ENCODE assay signal across 1 cellular context in genomic region chr7:41175435-41175834, GRCh38.
TF ChIP-seq lines count a peak whose summit lies in the region.

No MANE protein-coding gene starts in this region.

TF ChIP-seq in WTC11, 78 proteins besides CTCF, POLR2A, EP300 and RAD21 (continued from another document):
- TF ChIP-seq E2F4 (CRISPR knock-in tag; IDR thresholded peaks at IDR 0.05; ENCODE audit: borderline replicate concordance, low read depth): no peak
- no peak for TF ChIP-seq ZBTB21 (CRISPR knock-in tag; IDR thresholded peaks at IDR 0.05; ENCODE audit: borderline replicate concordance)
- TF ChIP-seq IRF1 (CRISPR knock-in tag; IDR thresholded peaks at IDR 0.05): no peak
- no peak for TF ChIP-seq ZMAT4 (CRISPR knock-in tag; IDR thresholded peaks at IDR 0.05)
- TF ChIP-seq GTF2I (CRISPR knock-in tag; conservative IDR thresholded peaks at IDR 0.05): no peak
- TF ChIP-seq CDX4 (CRISPR knock-in tag; IDR thresholded peaks at IDR 0.05; ENCODE audit: borderline replicate concordance): no peak
- no peak for TF ChIP-seq ATF6 (CRISPR knock-in tag; IDR thresholded peaks at IDR 0.05)
- no peak for TF ChIP-seq ZBTB43 (CRISPR knock-in tag; IDR thresholded peaks at IDR 0.05)
- TF ChIP-seq ZNF396 (CRISPR knock-in tag; IDR thresholded peaks at IDR 0.05; ENCODE audit: borderline replicate concordance): no peak
- TF ChIP-seq MYBL2 (CRISPR knock-in tag; IDR thresholded peaks at IDR 0.05): no peak
- TF ChIP-seq SP1 (CRISPR knock-in tag; conservative IDR thresholded peaks at IDR 0.05): no peak
- no peak for TF ChIP-seq ZNF219 (CRISPR knock-in tag; IDR thresholded peaks at IDR 0.05; ENCODE audit: borderline replicate concordance)
